Comparison of ENCODE assay signal across 8 cellular contexts in the genomic region with DNA sequence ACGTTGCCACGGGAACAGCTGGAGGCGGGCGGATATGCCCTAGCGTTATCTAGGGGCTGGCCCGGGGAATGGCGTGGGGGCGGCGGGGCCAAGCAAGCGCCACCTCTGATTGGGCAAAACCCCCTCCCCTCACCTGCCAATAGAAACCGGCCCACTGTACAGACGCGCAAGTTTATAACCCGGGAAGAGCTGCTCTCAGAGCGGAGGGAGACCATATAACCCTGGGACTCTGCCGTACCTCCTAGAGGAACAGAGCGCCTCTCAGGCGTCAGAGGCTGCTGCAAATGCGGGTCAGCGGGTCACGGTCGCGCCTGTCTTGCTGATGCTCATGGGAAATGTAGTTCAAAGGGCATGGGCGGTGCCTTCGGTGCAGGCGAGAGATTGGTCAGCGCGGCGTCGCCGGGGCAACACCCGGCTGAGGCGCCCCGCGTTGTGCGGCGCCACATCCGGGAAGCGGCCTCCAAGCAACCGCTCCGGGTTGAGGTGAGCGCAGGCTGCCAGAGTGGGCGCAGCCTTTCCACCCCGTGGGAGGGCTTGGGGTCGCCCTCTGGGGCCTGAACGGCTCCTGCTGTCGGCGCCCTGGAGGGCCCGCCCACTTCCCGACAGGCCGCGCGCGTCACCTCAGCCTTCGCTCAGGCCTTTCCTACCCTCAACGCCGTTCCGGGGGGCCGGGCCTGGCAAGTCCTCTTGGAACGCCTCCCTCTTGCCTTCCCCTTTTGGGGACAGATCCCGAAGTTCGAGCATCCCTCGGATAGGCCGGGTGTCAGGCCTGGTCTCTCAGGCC. TPM values are rescaled to one million over a fixed set of nuclear protein-coding genes. Genes with fewer than 3 reads are reported as not detected.
DNase-seq lines count a peak whose midpoint lies in the region; FAIRE-seq and TF ChIP-seq lines count a peak whose summit lies in the region.

Gene ZNF446, plus strand, starts transcription at position 639 of the 784 bp plus-strand sequence. CDS start 867 bp downstream, outside the sequence.

- no peaks in the 10 kb centered on the region for H4K20me1 ChIP-seq in MM.1S (ENCODE audit: insufficient read depth, low read length)

- no peaks in the 10 kb centered on the region for H3K27me3 Mint-ChIP-seq in nephron progenitor cell (ENCODE audit: low read depth, poor library complexity)
- no peaks in the 10 kb centered on the region for H3K27me3 Mint-ChIP-seq in stimulated activated naive CD8-positive, alpha-beta T cell treated with anti-CD3 and anti-CD28 coated beads, Interleukin-15, Interleukin-2, amounts not matched to agents 100 ng/mL and 50 ng/mL, for 24 hours

- H3K9me3 ChIP-seq in MM.1S (replicated peaks; ENCODE audit: insufficient read depth, low read length) = no peaks in the 10 kb centered on the region

- no peak for TF ChIP-seq CTCF in MM.1S (IDR thresholded peaks at IDR 0.05; ENCODE audit: low read length)
- TF ChIP-seq CTCF in fibroblast of villous mesenchyme (IDR thresholded peaks at IDR 0.05; ENCODE audit: insufficient read depth, low read depth, low read length) = no peak
- TF ChIP-seq CTCF in nephron progenitor cell (IDR thresholded peaks at IDR 0.05) = no peak

- H3K4me3 ChIP-seq in MM.1S (ENCODE audit: low read length) (peak within 1 kb of the TSS; percentile 79), fibroblast of villous mesenchyme (ENCODE audit: low read depth, low read length) (peak within 1 kb of the TSS; percentile 71)

- peak within 1 kb of the TSS; percentile 67 for H3K9ac ChIP-seq in MM.1S (ENCODE audit: low read length)

- FAIRE-seq in G401.6 (lab: Jason Lieb, UNC) = peak; percentile 98

- DNase-seq in HCEC 1CT (peak; percentile 98), MM.1S (peak; percentile 96), SHP77 treated with DMSO at 0.1 percent for 48 hours (lab: John Stamatoyannopoulos, UW) (peak; percentile 91), activated gamma-delta T cell treated with Interleukin-2 at 50 U/mL for 16 hours (peak; percentile 95), fibroblast of villous mesenchyme (ENCODE audit: low read depth) (peak; percentile 97), nephron progenitor cell (peak; percentile 94)

- peaks cover 8% of the 10 kb centered on the region for H3F3A ChIP-seq in MM.1S (ENCODE audit: insufficient read depth, low read length)

- H3K79me2 ChIP-seq in MM.1S (ENCODE audit: low read length) = no peaks in the 10 kb centered on the region

- H3K27ac ChIP-seq in MM.1S (ENCODE audit: low read length) = peak within 1 kb of the TSS; percentile 76; the same call in 1 of the 2 replicates

- peaks cover 8% of the 10 kb centered on the region for H3K36me3 Mint-ChIP-seq in nephron progenitor cell (ENCODE audit: low read depth)
- H3K36me3 Mint-ChIP-seq in stimulated activated naive CD8-positive, alpha-beta T cell treated with anti-CD3 and anti-CD28 coated beads, Interleukin-15, Interleukin-2, amounts not matched to agents 100 ng/mL and 50 ng/mL, for 24 hours (ENCODE audit: low read depth) = peaks cover 11% of the 10 kb centered on the region

- peak within 1 kb of the TSS; percentile 99 for H3K27ac Mint-ChIP-seq in nephron progenitor cell
- peak within 1 kb of the TSS; percentile 97 for H3K27ac Mint-ChIP-seq in stimulated activated naive CD8-positive, alpha-beta T cell treated with anti-CD3 and anti-CD28 coated beads, Interleukin-15, Interleukin-2, amounts not matched to agents 100 ng/mL and 50 ng/mL, for 24 hours

- H3K36me3 ChIP-seq in MM.1S (replicated peaks; ENCODE audit: insufficient read depth, low read length) = 0 out of 2 replicates have a peak, but pooled peaks cover 4% of the 10 kb centered on the region

- no peaks in the 10 kb centered on the region for H3K9me3 Mint-ChIP-seq in nephron progenitor cell
- H3K9me3 Mint-ChIP-seq in stimulated activated naive CD8-positive, alpha-beta T cell treated with anti-CD3 and anti-CD28 coated beads, Interleukin-15, Interleukin-2, amounts not matched to agents 100 ng/mL and 50 ng/mL, for 24 hours = no peaks in the 10 kb centered on the region

- peaks cover 28% of the 10 kb centered on the region for H3K4me1 Mint-ChIP-seq in nephron progenitor cell
- H3K4me1 Mint-ChIP-seq in stimulated activated naive CD8-positive, alpha-beta T cell treated with anti-CD3 and anti-CD28 coated beads, Interleukin-15, Interleukin-2, amounts not matched to agents 100 ng/mL and 50 ng/mL, for 24 hours (ENCODE audit: low read depth) = peaks cover 26% of the 10 kb centered on the region

- no peaks in the 10 kb centered on the region for H3K27me3 ChIP-seq in MM.1S (replicated peaks; ENCODE audit: insufficient read depth, low read length)

- no peaks in the 10 kb centered on the region for H3K9me2 ChIP-seq in MM.1S (replicated peaks; ENCODE audit: insufficient read depth, low read length)

- peak within 1 kb of the TSS; percentile 90 for H3K4me3 Mint-ChIP-seq in nephron progenitor cell
- peak within 1 kb of the TSS; percentile 85 for H3K4me3 Mint-ChIP-seq in stimulated activated naive CD8-positive, alpha-beta T cell treated with anti-CD3 and anti-CD28 coated beads, Interleukin-15, Interleukin-2, amounts not matched to agents 100 ng/mL and 50 ng/mL, for 24 hours

- H3K4me2 ChIP-seq in MM.1S (ENCODE audit: low read depth, low read length) = peak within 1 kb of the TSS; percentile 88

- H2AFZ ChIP-seq in MM.1S (ENCODE audit: low read length) = peak within 1 kb of the TSS; percentile 89

- H3K4me1 ChIP-seq in MM.1S (ENCODE audit: low read length) = no peaks in the 10 kb centered on the region

RNA-seq across cellular contexts. Expression of gene ZNF446, which starts in this region (rescaled TPM):
- 7.3 and 8.7 TPM in 2 replicates for total RNA-seq in fibroblast of villous mesenchyme

Comparison
In these comparisons a context has a peak if more than half of its experiments do, and no peak if none do; other contexts are left out.
1. Peak in every context shown above with its lines: DNase-seq, H3K4me3 ChIP-seq and H3K27ac ChIP-seq.